Comparison of ENCODE assay signal across 25 cellular contexts in genomic region chr7:94231333-94231732, GRCh38.
"Had no signal": no experiment of that assay in that cellular context is flagged by ENCODE, and none has a peak within 500 bp of the region (broad histone marks: within the 10 kb centered on the region; RNA-seq: fewer than 3 reads in every experiment).

No MANE protein-coding gene starts in this region.

- H3K27ac Mint-ChIP-seq: endodermal cell; naive thymus-derived CD4-positive, alpha-beta T cell; nephron; neural progenitor cell; progenitor cell of endocrine pancreas; type B pancreatic cell had no signal

- H3K79me2 ChIP-seq: parathyroid adenoma had no signal

- H3K9me3 ChIP-seq: left lung, right lobe of liver, stomach, testis, tibial artery had no signal

- H3K4me1 ChIP-seq: left lung, parathyroid adenoma, right lobe of liver, stomach, testis, tibial artery had no signal

- ATAC-seq: esophagus mucosa; left lung; naive thymus-derived CD4-positive, alpha-beta T cell; right lobe of liver had no signal

- DNase-seq: dorsolateral prefrontal cortex; effector CD4-positive, alpha-beta T cell; endodermal cell; head of caudate nucleus; kidney; left lung; mesenchymal stem cell; midbrain; naive thymus-derived CD4-positive, alpha-beta T cell; right lobe of liver; small intestine; stimulated activated CD4-positive, alpha-beta T cell treated with anti-CD3 and anti-CD28 coated beads, Interleukin-15, amount 100 ng/mL, for 24 hours; stimulated activated CD4-positive, alpha-beta T cell treated with anti-CD3 and anti-CD28 coated beads, Interleukin-2, amount 100 ng/mL, for 48 hours; stimulated activated naive CD4-positive, alpha-beta T cell treated with Interleukin-2 at 50 U/mL for 16 hours; stomach; testis; tibial artery had no signal

- H3K4me2 ChIP-seq: neural progenitor cell had no signal

- H3K27me3 ChIP-seq: left lung, right lobe of liver, stomach, testis, tibial artery had no signal

- H2AFZ ChIP-seq: neural progenitor cell, parathyroid adenoma had no signal

- H3K36me3 Mint-ChIP-seq: naive thymus-derived CD4-positive, alpha-beta T cell; neural progenitor cell; type B pancreatic cell had no signal

- FAIRE-seq: colon, kidney had no signal

- H3K36me3 ChIP-seq: left lung, neural progenitor cell, right lobe of liver, stomach, tibial artery had no signal

- H3K27ac ChIP-seq: dorsolateral prefrontal cortex, epithelial cell of prostate, left lung, neural progenitor cell, parathyroid adenoma, right lobe of liver, stomach, testis, tibial artery had no signal

- H3K9me3 Mint-ChIP-seq: type B pancreatic cell had no signal

- H3K27me3 Mint-ChIP-seq: progenitor cell of endocrine pancreas, type B pancreatic cell had no signal

- H3K4me3 ChIP-seq: dorsolateral prefrontal cortex, left lung, neural progenitor cell, right lobe of liver, stomach, testis, tibial artery had no signal

- H3K4me3 Mint-ChIP-seq: endodermal cell; naive thymus-derived CD4-positive, alpha-beta T cell; nephron; neural progenitor cell; type B pancreatic cell had no signal

- H3K9ac ChIP-seq: neural progenitor cell, parathyroid adenoma had no signal

- H3K4me1 Mint-ChIP-seq: naive thymus-derived CD4-positive, alpha-beta T cell; nephron had no signal
